32 cellular contexts compared by ENCODE assay signal in the genomic region with DNA sequence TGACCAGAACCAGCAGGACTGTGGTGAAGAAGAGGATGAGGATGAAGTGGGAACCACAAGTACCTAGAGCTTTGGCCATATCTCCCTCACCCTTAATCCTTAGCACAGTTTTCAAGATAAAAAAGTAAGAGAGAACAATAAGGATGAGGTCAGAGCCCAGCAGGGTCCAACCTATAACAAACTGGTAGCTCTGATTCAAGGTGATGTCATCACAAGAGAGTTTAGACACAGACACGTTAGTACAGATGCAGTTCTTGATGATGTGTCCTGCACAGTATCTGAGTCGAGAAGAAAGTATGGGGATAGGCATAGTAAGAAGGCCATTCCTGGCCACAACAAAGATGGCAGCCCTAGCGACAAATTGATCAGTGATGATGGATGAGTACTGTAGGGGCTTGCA. TPM values are rescaled to one million over a fixed set of nuclear protein-coding genes. Genes with fewer than 3 reads are reported as not detected.
"Had no signal": no experiment of that assay in that cellular context is flagged by ENCODE, and none has a peak within 500 bp of the region (broad histone marks: within the 10 kb centered on the region; RNA-seq: fewer than 3 reads in every experiment).

No MANE protein-coding gene starts in this region.

- H2AFZ ChIP-seq: hepatocyte had no signal

- H3K4me3 Mint-ChIP-seq: activated CD4-positive, alpha-beta T cell treated with anti-CD3 and anti-CD28 coated beads, Interleukin-2, amount 10 ng/mL, durations not matched to agents 7 days and 5 days; activated CD8-positive, alpha-beta T cell treated with anti-CD3 and anti-CD28 coated beads for 36 hours; activated naive CD4-positive, alpha-beta T cell treated with anti-CD3 and anti-CD28 coated beads, Interleukin-2, amount 50 U/mL, for 24 hours; immature natural killer cell; mesothelial cell of epicardium had no signal

- H3K27me3 ChIP-seq: body of pancreas, sigmoid colon, testis, uterus had no signal

- H3K9me3 ChIP-seq: body of pancreas, sigmoid colon, testis had no signal

- ATAC-seq: activated CD8-positive, alpha-beta T cell treated with anti-CD3 and anti-CD28 coated beads for 36 hours; body of pancreas; esophagus mucosa had no signal

- H3K36me3 Mint-ChIP-seq: mesothelial cell of epicardium had no signal

- H3K27ac ChIP-seq: body of pancreas, hepatocyte, left ventricle myocardium inferior, sigmoid colon, testis, uterus, WERI-Rb-1 had no signal

- FAIRE-seq: endometrium, frontal cortex had no signal

- H3K4me2 ChIP-seq: hepatocyte, smooth muscle cell had no signal

- H3K4me1 Mint-ChIP-seq: activated CD4-positive, alpha-beta T cell treated with anti-CD3 and anti-CD28 coated beads, Interleukin-2, amount 10 ng/mL, durations not matched to agents 7 days and 5 days; activated naive CD4-positive, alpha-beta T cell treated with anti-CD3 and anti-CD28 coated beads, Interleukin-2, amount 50 U/mL, for 24 hours; immature natural killer cell; mesothelial cell of epicardium had no signal

- H3K27ac Mint-ChIP-seq: activated CD4-positive, alpha-beta T cell treated with anti-CD3 and anti-CD28 coated beads, Interleukin-2, amount 10 ng/mL, durations not matched to agents 7 days and 5 days; activated CD8-positive, alpha-beta T cell treated with anti-CD3 and anti-CD28 coated beads for 36 hours; activated naive CD4-positive, alpha-beta T cell treated with anti-CD3 and anti-CD28 coated beads, Interleukin-2, amount 50 U/mL, for 24 hours; immature natural killer cell; mesothelial cell of epicardium had no signal

- H3K4me1 ChIP-seq: body of pancreas, left ventricle myocardium inferior, sigmoid colon, testis, uterus had no signal

- H3K36me3 ChIP-seq: left ventricle myocardium inferior, sigmoid colon, uterus, WERI-Rb-1 had no signal

- H3K4me3 ChIP-seq: body of pancreas, hepatocyte, left ventricle myocardium inferior, sigmoid colon, smooth muscle cell, testis, uterus had no signal

- H3K79me2 ChIP-seq: hepatocyte had no signal

- DNase-seq: activated CD4-positive, alpha-beta T cell treated with anti-CD3 and anti-CD28 coated beads, Interleukin-2, amount 10 ng/mL, durations not matched to agents 7 days and 5 days; activated CD4-positive, CD25-positive, alpha-beta regulatory T cell treated with anti-CD3 and anti-CD28 coated beads, Interleukin-2, amount 50 U/mL, for 72 hours; activated CD8-positive, alpha-beta T cell treated with anti-CD3 and anti-CD28 coated beads for 36 hours; activated gamma-delta T cell treated with Interleukin-2 at 50 U/mL for 16 hours; anterior cingulate cortex; body of pancreas; glutamatergic neuron; immature natural killer cell; kidney glomerular epithelial cell; left ventricle myocardium inferior; occipital lobe; posterior cingulate gyrus; sigmoid colon; stimulated activated CD4-positive, alpha-beta T cell treated with anti-CD3 and anti-CD28 coated beads, Interleukin-15, amount 100 ng/mL, for 24 hours; stimulated activated naive CD4-positive, alpha-beta T cell; testis; trophoblast cell; uterus; WERI-Rb-1 had no signal

RNA-seq across cellular contexts. Expression of a gene that starts 0.6 kb away (rescaled TPM):
- total RNA-seq: activated CD4-positive, alpha-beta T cell treated with anti-CD3 and anti-CD28 coated beads, Interleukin-2, amount 10 ng/mL, durations not matched to agents 7 days and 5 days; activated CD8-positive, alpha-beta T cell treated with anti-CD3 and anti-CD28 coated beads for 36 hours; body of pancreas; cardiac septum; chondrocyte; esophagus mucosa; frontal cortex; hepatocyte; left ventricle myocardium inferior; lung microvascular endothelial cell; occipital lobe; renal cortical epithelial cell; sigmoid colon; T-helper 2 cell treated with Interferon-gamma antibody and Interleukin-4, amounts not matched to agents 100 ng/mL and 5 ng/mL, for 36 hours; testis; uterus had no signal
- polyA plus RNA-seq: hepatocyte, immature natural killer cell, neural cell, sigmoid colon, smooth muscle cell had no signal

RNA-seq across cellular contexts. Expression of a gene that starts 19.1 kb away (rescaled TPM):
- total RNA-seq: activated CD4-positive, alpha-beta T cell treated with anti-CD3 and anti-CD28 coated beads, Interleukin-2, amount 10 ng/mL, durations not matched to agents 7 days and 5 days; activated CD8-positive, alpha-beta T cell treated with anti-CD3 and anti-CD28 coated beads for 36 hours; body of pancreas; cardiac septum; chondrocyte; esophagus mucosa; hepatocyte; left ventricle myocardium inferior; lung microvascular endothelial cell; mesothelial cell of epicardium; occipital lobe; renal cortical epithelial cell; sigmoid colon; T-helper 2 cell treated with Interferon-gamma antibody and Interleukin-4, amounts not matched to agents 100 ng/mL and 5 ng/mL, for 36 hours; uterus had no signal
- polyA plus RNA-seq: hepatocyte, immature natural killer cell, neural cell, sigmoid colon, smooth muscle cell had no signal

RNA-seq across cellular contexts. Expression of a gene that starts 25.7 kb away (rescaled TPM):
- total RNA-seq: activated CD4-positive, alpha-beta T cell treated with anti-CD3 and anti-CD28 coated beads, Interleukin-2, amount 10 ng/mL, durations not matched to agents 7 days and 5 days; activated CD8-positive, alpha-beta T cell treated with anti-CD3 and anti-CD28 coated beads for 36 hours; body of pancreas; cardiac septum; chondrocyte; esophagus mucosa; frontal cortex; hepatocyte; left ventricle myocardium inferior; lung microvascular endothelial cell; mesothelial cell of epicardium; occipital lobe; renal cortical epithelial cell; sigmoid colon; smooth muscle cell; T-helper 2 cell treated with Interferon-gamma antibody and Interleukin-4, amounts not matched to agents 100 ng/mL and 5 ng/mL, for 36 hours; uterus had no signal
- polyA plus RNA-seq: hepatocyte, immature natural killer cell, neural cell, sigmoid colon, smooth muscle cell had no signal

RNA-seq across cellular contexts. Expression of a gene that starts 39.0 kb away (rescaled TPM):
- total RNA-seq: activated CD4-positive, alpha-beta T cell treated with anti-CD3 and anti-CD28 coated beads, Interleukin-2, amount 10 ng/mL, durations not matched to agents 7 days and 5 days; activated CD8-positive, alpha-beta T cell treated with anti-CD3 and anti-CD28 coated beads for 36 hours; body of pancreas; cardiac septum; chondrocyte; esophagus mucosa; hepatocyte; left ventricle myocardium inferior; lung microvascular endothelial cell; renal cortical epithelial cell; sigmoid colon; T-helper 2 cell treated with Interferon-gamma antibody and Interleukin-4, amounts not matched to agents 100 ng/mL and 5 ng/mL, for 36 hours; uterus had no signal
- polyA plus RNA-seq: hepatocyte, immature natural killer cell, neural cell, sigmoid colon, smooth muscle cell had no signal
